30 cellular contexts compared by ENCODE assay signal in the genomic region with DNA sequence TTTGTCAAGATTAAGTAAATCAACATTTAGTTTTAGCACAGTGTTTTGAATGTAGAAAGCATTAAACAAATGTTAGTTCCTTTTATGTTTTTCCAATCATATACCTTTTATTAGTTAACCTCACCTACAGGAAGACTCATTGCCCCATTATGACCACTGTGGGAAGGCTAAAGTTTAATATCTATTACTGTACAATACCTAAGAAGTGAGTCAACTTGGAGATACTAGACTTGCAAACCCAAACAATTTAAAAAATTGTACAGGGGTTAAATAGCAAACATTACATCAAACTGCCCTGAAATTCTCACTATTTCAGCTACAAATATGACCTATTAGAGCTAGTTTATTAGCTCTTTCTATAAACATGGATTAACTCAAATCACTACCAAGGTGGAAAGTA. TPM values are rescaled to one million over a fixed set of nuclear protein-coding genes. Genes with fewer than 3 reads are reported as not detected.
DNase-seq lines count a peak whose midpoint lies in the region; FAIRE-seq and TF ChIP-seq lines count a peak whose summit lies in the region.
"Had no signal": no experiment of that assay in that cellular context is flagged by ENCODE, and none has a peak within 500 bp of the region (broad histone marks: within the 10 kb centered on the region; RNA-seq: fewer than 3 reads in every experiment).

No MANE protein-coding gene starts in this region.

- H3K9me2 ChIP-seq in hepatocyte (replicated peaks; ENCODE audit: insufficient read depth) = no peaks in the 10 kb centered on the region

- DNase-seq in D721Med (ENCODE audit: insufficient read length, low spot score) = no peak
- peak; percentile 31 for DNase-seq in LHCN-M2 (ENCODE audit: low read depth)
- DNase-seq in bronchial epithelial cell (ENCODE audit: low read depth) = peak; percentile 74
- DNase-seq in kidney glomerular epithelial cell (lab: John Stamatoyannopoulos, UW) = peak; percentile 68
- no peak for DNase-seq in NCI-H146 treated with DMSO at 0.1 percent for 48 hours (lab: John Stamatoyannopoulos, UW; ENCODE audit: unreplicated experiment)
- no peak for DNase-seq in hepatocyte (ENCODE audit: low spot score)
- no peak for DNase-seq in stimulated activated CD4-positive, alpha-beta T cell treated with anti-CD3 and anti-CD28 coated beads, Interleukin-2, amount 100 ng/mL, for 48 hours
- DNase-seq in C1 segment of cervical spinal cord (lab: John Stamatoyannopoulos, UW) = no peak
- DNase-seq: activated CD8-positive, alpha-beta T cell treated with anti-CD3 and anti-CD28 coated beads for 36 hours; activated gamma-delta T cell treated with Interleukin-2 at 50 U/mL for 16 hours; activated T-cell treated with anti-CD3 and anti-CD28 coated beads for 4 hours; CD4-positive, alpha-beta T cell; DMS153; GOT3; hippocampal formation; lower lobe of right lung; NCI-H2171; psoas muscle; SHP77 treated with DMSO at 0.1 percent for 48 hours; stimulated activated CD4-positive, alpha-beta T cell treated with anti-CD3 and anti-CD28 coated beads, Interleukin-2, amount 100 ng/mL, for 24 hours; stimulated activated naive B cell treated with anti-CD40 and anti-IgM and Interleukin-4, amounts not matched to agents 10 μg/mL and 1 μg/mL and 100 μg/mL, for 72 hours; testis; uterus had no signal

- no peak overlapping the region for H3K4me2 ChIP-seq in hepatocyte

- no peaks in the 10 kb centered on the region for H3K9me3 ChIP-seq in hepatocyte (ENCODE audit: low read depth)
- H3K9me3 ChIP-seq: lower lobe of right lung, psoas muscle, testis, uterus had no signal

- FAIRE-seq in D721Med (lab: Jason Lieb, UNC) (peak; percentile 51), bronchial epithelial cell (lab: Jason Lieb, UNC) (no peak)
- FAIRE-seq: endometrium, GM12891, GM19239, HepG2, islet of Langerhans had no signal

- no peaks in the 10 kb centered on the region for H3K79me2 ChIP-seq in hepatocyte

- H3K36me3 ChIP-seq in bronchial epithelial cell (ENCODE audit: control insufficient read depth, insufficient read depth, low read length) (no peaks in the 10 kb centered on the region), hepatocyte (replicated peaks; ENCODE audit: insufficient read depth, low read depth) (no peaks in the 10 kb centered on the region)
- H3K36me3 ChIP-seq: cardiac muscle cell, lower lobe of right lung, uterus had no signal

- H3K27me3 ChIP-seq in bronchial epithelial cell (ENCODE audit: control insufficient read depth, insufficient read depth, low read length) = no peaks in the 10 kb centered on the region
- H3K27me3 ChIP-seq in hepatocyte = no peaks in the 10 kb centered on the region
- H3K27me3 ChIP-seq: cardiac muscle cell, testis, uterus had no signal

- no peak overlapping the region for H3K27ac ChIP-seq in hepatocyte
- H3K27ac ChIP-seq: cardiac muscle cell, lower lobe of right lung, psoas muscle, skin epidermis, testis, uterus had no signal

- no peak overlapping the region for H2AFZ ChIP-seq in hepatocyte

- TF ChIP-seq CTCF in D721Med (IDR thresholded peaks at IDR 0.05; ENCODE audit: insufficient read depth, missing control alignments) (no peak), bronchial epithelial cell (IDR thresholded peaks at IDR 0.05; ENCODE audit: insufficient read depth, low read length, severe bottlenecking) (no peak), hepatocyte (IDR thresholded peaks at IDR 0.05; ENCODE audit: poor library complexity) (no peak)

- no peaks in the 10 kb centered on the region for H4K20me1 ChIP-seq in hepatocyte (ENCODE audit: insufficient read depth, poor library complexity, severe bottlenecking)

- no peak overlapping the region for H3K4me3 ChIP-seq in bronchial epithelial cell (ENCODE audit: low read depth, low read length)
- no peak overlapping the region for H3K4me3 ChIP-seq in hepatocyte
- H3K4me3 ChIP-seq: cardiac muscle cell, lower lobe of right lung, psoas muscle, skin epidermis, testis, uterus had no signal

- H3K4me1 ChIP-seq in hepatocyte (ENCODE audit: insufficient read depth) = no peaks in the 10 kb centered on the region
- H3K4me1 ChIP-seq: lower lobe of right lung, psoas muscle, testis, uterus had no signal

RNA-seq across cellular contexts. Expression of gene G2E3, which starts 8.6 kb away (rescaled TPM):
- total RNA-seq in LHCN-M2 (2014; rRNA removed) = 29.0 and 34.9 TPM in 2 replicates
- polyA plus RNA-seq in LHCN-M2 (2012) = 6.0 TPM
- 10.0 and 11.8 TPM in 2 replicates for total RNA-seq in bronchial epithelial cell
- total RNA-seq in hepatocyte = 16.7 TPM in 2 replicates
- polyA plus RNA-seq in hepatocyte = 8.9 and 9.7 TPM in 2 replicates

Comparison
In these comparisons a context has a peak if more than half of its experiments do, and no peak if none do; other contexts are left out.
1. DNase-seq: peak in LHCN-M2 (single experiment), bronchial epithelial cell (single experiment) and kidney glomerular epithelial cell (single experiment); none in D721Med (single experiment), NCI-H146 treated with DMSO at 0.1 percent for 48 hours (single experiment), hepatocyte (single experiment), stimulated activated CD4-positive, alpha-beta T cell treated with anti-CD3 and anti-CD28 coated beads, Interleukin-2, amount 100 ng/mL, for 48 hours (0 of 2) and C1 segment of cervical spinal cord (0 of 14).